In the genomic region with DNA sequence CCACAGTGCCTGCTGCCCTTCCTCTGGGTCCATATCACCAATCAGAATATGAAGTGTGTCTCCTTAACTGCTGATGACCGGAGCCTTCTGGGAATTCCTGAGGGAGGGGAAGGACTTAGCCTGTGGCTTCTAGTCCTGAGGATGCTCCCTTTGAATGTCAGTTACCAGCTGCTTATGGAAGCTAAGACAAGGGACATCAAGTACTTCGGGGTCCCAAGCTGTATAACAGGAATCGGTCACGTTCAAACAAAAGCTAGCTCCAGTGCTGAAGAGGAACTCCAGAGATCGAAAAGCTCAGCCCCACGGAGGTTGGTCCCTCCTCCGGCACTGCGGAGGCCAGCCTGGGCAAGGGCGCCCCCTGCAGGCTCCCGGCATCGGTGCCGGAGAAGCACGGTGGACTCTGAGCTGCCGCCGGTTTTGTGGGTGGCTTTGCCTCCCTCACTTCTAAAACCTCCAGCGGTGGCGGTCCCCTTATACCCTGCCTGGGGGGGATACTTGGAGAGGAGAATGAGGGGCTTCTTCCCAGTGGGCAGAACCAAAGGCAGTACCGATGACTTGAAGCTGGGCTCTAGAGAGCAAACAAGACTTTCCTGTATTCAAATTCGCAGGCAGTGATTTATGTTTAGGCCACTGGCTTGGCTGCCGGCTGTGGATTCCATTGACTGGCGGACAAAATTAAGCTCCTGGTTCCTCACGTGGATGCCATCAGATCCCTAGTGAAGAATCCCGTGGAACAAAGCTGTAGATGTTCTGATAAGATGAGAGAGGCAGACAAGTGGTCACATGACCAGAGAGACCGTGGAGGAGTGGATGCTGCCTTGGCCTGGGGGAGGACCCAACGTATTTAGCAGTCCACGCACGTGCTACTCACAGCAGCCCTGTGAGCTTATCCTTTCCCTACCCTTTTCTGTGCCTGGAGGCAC, we compare ENCODE assay signal across 1 cellular context.
A peak's percentile ranks its signal among the peaks of the same experiment; 100 is the strongest.
TF ChIP-seq lines count a peak whose summit lies in the region.

No MANE protein-coding gene starts in this region.

TF ChIP-seq in K562, 482 proteins besides CTCF, POLR2A, EP300 and RAD21 (continued from another document and continues in another):
- TF ChIP-seq, protein P1, sequence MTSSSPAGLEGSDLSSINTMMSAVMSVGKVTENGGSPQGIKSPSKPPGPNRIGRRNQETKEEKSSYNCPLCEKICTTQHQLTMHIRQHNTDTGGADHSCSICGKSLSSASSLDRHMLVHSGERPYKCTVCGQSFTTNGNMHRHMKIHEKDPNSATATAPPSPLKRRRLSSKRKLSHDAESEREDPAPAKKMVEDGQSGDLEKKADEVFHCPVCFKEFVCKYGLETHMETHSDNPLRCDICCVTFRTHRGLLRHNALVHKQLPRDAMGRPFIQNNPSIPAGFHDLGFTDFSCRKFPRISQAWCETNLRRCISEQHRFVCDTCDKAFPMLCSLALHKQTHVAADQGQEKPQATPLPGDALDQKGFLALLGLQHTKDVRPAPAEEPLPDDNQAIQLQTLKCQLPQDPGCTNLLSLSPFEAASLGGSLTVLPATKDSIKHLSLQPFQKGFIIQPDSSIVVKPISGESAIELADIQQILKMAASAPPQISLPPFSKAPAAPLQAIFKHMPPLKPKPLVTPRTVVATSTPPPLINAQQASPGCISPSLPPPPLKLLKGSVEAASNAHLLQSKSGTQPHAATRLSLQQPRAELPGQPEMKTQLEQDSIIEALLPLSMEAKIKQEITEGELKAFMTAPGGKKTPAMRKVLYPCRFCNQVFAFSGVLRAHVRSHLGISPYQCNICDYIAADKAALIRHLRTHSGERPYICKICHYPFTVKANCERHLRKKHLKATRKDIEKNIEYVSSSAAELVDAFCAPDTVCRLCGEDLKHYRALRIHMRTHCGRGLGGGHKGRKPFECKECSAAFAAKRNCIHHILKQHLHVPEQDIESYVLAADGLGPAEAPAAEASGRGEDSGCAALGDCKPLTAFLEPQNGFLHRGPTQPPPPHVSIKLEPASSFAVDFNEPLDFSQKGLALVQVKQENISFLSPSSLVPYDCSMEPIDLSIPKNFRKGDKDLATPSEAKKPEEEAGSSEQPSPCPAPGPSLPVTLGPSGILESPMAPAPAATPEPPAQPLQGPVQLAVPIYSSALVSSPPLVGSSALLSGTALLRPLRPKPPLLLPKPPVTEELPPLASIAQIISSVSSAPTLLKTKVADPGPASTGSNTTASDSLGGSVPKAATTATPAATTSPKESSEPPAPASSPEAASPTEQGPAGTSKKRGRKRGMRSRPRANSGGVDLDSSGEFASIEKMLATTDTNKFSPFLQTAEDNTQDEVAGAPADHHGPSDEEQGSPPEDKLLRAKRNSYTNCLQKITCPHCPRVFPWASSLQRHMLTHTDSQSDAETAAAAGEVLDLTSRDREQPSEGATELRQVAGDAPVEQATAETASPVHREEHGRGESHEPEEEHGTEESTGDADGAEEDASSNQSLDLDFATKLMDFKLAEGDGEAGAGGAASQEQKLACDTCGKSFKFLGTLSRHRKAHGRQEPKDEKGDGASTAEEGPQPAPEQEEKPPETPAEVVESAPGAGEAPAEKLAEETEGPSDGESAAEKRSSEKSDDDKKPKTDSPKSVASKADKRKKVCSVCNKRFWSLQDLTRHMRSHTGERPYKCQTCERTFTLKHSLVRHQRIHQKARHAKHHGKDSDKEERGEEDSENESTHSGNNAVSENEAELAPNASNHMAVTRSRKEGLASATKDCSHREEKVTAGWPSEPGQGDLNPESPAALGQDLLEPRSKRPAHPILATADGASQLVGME (CRISPR knock-in tag; IDR thresholded peaks at IDR 0.05), result peak; percentile 41; the same call in 1 of the 2 replicates
- TF ChIP-seq SFPQ (IDR thresholded peaks at IDR 0.05; ENCODE audit: low read depth, low read length), result no peak
- no peak for TF ChIP-seq TCFL5 (CRISPR knock-in tag; conservative IDR thresholded peaks at IDR 0.05)
- no peak for TF ChIP-seq ZNF584 (CRISPR knock-in tag; IDR thresholded peaks at IDR 0.05; ENCODE audit: low read depth)
- no peak for TF ChIP-seq CCAR2 (IDR thresholded peaks at IDR 0.05; ENCODE audit: low read depth, low read length)
- no peak for TF ChIP-seq NELFE (IDR thresholded peaks at IDR 0.05; ENCODE audit: insufficient read depth, insufficient read length)
- TF ChIP-seq ZNF282 (CRISPR knock-in tag; IDR thresholded peaks at IDR 0.05), result no peak
- TF ChIP-seq MCM7 (IDR thresholded peaks at IDR 0.05), result no peak
- TF ChIP-seq ZNF778 (CRISPR knock-in tag; IDR thresholded peaks at IDR 0.05), result no peak
- TF ChIP-seq SAFB2 (IDR thresholded peaks at IDR 0.05; ENCODE audit: borderline replicate concordance, low read depth, low read length, severe bottlenecking), result no peak
- TF ChIP-seq BACH1 (tag; IDR thresholded peaks at IDR 0.05), result no peak
- no peak for TF ChIP-seq KLF6 (CRISPR knock-in tag; IDR thresholded peaks at IDR 0.05; ENCODE audit: borderline replicate concordance)
- TF ChIP-seq UBTF (IDR thresholded peaks at IDR 0.05; ENCODE audit: borderline replicate concordance in 1 of 2, low read depth in 2 of 2, low read length in 2 of 2), result 0 out of 4 replicates have a peak, but pooled peaks of 1 of the 2 experiments have one; percentile 67
- no peak for TF ChIP-seq PHTF2 (CRISPR knock-in tag; IDR thresholded peaks at IDR 0.05)
- TF ChIP-seq, protein P2, sequence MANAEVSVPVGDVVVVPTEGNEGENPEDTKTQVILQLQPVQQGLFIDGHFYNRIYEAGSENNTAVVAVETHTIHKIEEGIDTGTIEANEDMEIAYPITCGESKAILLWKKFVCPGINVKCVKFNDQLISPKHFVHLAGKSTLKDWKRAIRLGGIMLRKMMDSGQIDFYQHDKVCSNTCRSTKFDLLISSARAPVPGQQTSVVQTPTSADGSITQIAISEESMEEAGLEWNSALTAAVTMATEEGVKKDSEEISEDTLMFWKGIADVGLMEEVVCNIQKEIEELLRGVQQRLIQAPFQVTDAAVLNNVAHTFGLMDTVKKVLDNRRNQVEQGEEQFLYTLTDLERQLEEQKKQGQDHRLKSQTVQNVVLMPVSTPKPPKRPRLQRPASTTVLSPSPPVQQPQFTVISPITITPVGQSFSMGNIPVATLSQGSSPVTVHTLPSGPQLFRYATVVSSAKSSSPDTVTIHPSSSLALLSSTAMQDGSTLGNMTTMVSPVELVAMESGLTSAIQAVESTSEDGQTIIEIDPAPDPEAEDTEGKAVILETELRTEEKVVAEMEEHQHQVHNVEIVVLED (CRISPR knock-in tag; IDR thresholded peaks at IDR 0.05), result no peak
- no peak for TF ChIP-seq ZFP1 (CRISPR knock-in tag; IDR thresholded peaks at IDR 0.05)
- TF ChIP-seq ZFP36 (IDR thresholded peaks at IDR 0.05; ENCODE audit: low read depth, low read length, partially characterized antibody), result peak; percentile 43
- TF ChIP-seq ZNF140 (CRISPR knock-in tag; IDR thresholded peaks at IDR 0.05), result no peak
- no peak for TF ChIP-seq TFAM (CRISPR knock-in tag; conservative IDR thresholded peaks at IDR 0.05)
- no peak for TF ChIP-seq ZNF124 (CRISPR knock-in tag; IDR thresholded peaks at IDR 0.05)
- TF ChIP-seq NR1H2 (CRISPR knock-in tag; IDR thresholded peaks at IDR 0.05), result no peak
- TF ChIP-seq, protein P3, sequence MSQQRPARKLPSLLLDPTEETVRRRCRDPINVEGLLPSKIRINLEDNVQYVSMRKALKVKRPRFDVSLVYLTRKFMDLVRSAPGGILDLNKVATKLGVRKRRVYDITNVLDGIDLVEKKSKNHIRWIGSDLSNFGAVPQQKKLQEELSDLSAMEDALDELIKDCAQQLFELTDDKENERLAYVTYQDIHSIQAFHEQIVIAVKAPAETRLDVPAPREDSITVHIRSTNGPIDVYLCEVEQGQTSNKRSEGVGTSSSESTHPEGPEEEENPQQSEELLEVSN (IDR thresholded peaks at IDR 0.05; ENCODE audit: borderline replicate concordance in 1 of 2, extremely low read depth in 1 of 2, insufficient read depth in 1 of 2, insufficient read length in 1 of 2, low read depth in 1 of 2, low read length in 1 of 2, poor library complexity in 1 of 2, severe bottlenecking in 1 of 2), result no peak
- no peak for TF ChIP-seq RFX5 (IDR thresholded peaks at IDR 0.05; ENCODE audit: low read depth, low read length)
- peak; percentile 35; the same call in 1 of the 2 replicates for TF ChIP-seq MYC (IDR thresholded peaks at IDR 0.05; ENCODE audit: low read depth, low read length)
- TF ChIP-seq MYC (CRISPR knock-in tag; IDR thresholded peaks at IDR 0.05; ENCODE audit: borderline replicate concordance, low read depth), result no peak
- no peak for TF ChIP-seq ARHGAP35 (IDR thresholded peaks at IDR 0.05; ENCODE audit: partially characterized antibody)
- TF ChIP-seq, protein P4, sequence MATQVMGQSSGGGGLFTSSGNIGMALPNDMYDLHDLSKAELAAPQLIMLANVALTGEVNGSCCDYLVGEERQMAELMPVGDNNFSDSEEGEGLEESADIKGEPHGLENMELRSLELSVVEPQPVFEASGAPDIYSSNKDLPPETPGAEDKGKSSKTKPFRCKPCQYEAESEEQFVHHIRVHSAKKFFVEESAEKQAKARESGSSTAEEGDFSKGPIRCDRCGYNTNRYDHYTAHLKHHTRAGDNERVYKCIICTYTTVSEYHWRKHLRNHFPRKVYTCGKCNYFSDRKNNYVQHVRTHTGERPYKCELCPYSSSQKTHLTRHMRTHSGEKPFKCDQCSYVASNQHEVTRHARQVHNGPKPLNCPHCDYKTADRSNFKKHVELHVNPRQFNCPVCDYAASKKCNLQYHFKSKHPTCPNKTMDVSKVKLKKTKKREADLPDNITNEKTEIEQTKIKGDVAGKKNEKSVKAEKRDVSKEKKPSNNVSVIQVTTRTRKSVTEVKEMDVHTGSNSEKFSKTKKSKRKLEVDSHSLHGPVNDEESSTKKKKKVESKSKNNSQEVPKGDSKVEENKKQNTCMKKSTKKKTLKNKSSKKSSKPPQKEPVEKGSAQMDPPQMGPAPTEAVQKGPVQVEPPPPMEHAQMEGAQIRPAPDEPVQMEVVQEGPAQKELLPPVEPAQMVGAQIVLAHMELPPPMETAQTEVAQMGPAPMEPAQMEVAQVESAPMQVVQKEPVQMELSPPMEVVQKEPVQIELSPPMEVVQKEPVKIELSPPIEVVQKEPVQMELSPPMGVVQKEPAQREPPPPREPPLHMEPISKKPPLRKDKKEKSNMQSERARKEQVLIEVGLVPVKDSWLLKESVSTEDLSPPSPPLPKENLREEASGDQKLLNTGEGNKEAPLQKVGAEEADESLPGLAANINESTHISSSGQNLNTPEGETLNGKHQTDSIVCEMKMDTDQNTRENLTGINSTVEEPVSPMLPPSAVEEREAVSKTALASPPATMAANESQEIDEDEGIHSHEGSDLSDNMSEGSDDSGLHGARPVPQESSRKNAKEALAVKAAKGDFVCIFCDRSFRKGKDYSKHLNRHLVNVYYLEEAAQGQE (CRISPR knock-in tag; IDR thresholded peaks at IDR 0.05; ENCODE audit: low read depth), result 0 out of 2 replicates have a peak, but pooled peaks have one; percentile 52
- no peak for TF ChIP-seq ZNF644 (tag; IDR thresholded peaks at IDR 0.05; ENCODE audit: low read depth)
- no peak for TF ChIP-seq ZNF347 (CRISPR knock-in tag; IDR thresholded peaks at IDR 0.05; ENCODE audit: low read depth)
- TF ChIP-seq E2F8 (IDR thresholded peaks at IDR 0.05; ENCODE audit: low read depth, partially characterized antibody), result no peak
- TF ChIP-seq ZNF224 (CRISPR knock-in tag; IDR thresholded peaks at IDR 0.05), result no peak
